ENCODE assay signal across 10 cellular contexts in genomic region chr12:57839996-57840395, GRCh38.
DNase-seq lines count a peak whose midpoint lies in the region; ATAC-seq lines count a peak whose summit lies in the region.
"Had no signal": no experiment of that assay in that cellular context is flagged by ENCODE, and none has a peak within 500 bp of the region (broad histone marks: within the 10 kb centered on the region; RNA-seq: fewer than 3 reads in every experiment).

No MANE protein-coding gene starts in this region.

- no peak overlapping the region for H3K27ac ChIP-seq in duodenal mucosa (ENCODE audit: low read depth, low read length)
- H3K27ac ChIP-seq in rectal smooth muscle tissue (ENCODE audit: low read depth, low read length) = peak overlapping the region; percentile 4
- H3K27ac ChIP-seq: SJSA1 had no signal

- peak overlapping the region; percentile 9 to 12 for H3K4me3 ChIP-seq in duodenal mucosa (ENCODE audit: low read depth in 1 of 2, low read length in 2 of 2)
- H3K4me3 ChIP-seq in rectal smooth muscle tissue (ENCODE audit: low read length) = peak overlapping the region; percentile 17
- H3K4me3 ChIP-seq: SJSA1 had no signal

- H3K9me3 ChIP-seq in duodenal mucosa (ENCODE audit: control insufficient read depth in 1 of 2, low read length in 2 of 2) = no peaks in the 10 kb centered on the region
- H3K9me3 ChIP-seq: SJSA1 had no signal

- ATAC-seq in HG02759 (IDR thresholded peaks at IDR 0.05; ENCODE audit: unreplicated experiment) = no peak

- H3K36me3 ChIP-seq in duodenal mucosa (ENCODE audit: control insufficient read depth in 1 of 2, insufficient read depth in 2 of 2, low read length in 2 of 2) (no peaks in the 10 kb centered on the region), rectal smooth muscle tissue (ENCODE audit: control insufficient read depth, insufficient read depth, low read length) (no peaks in the 10 kb centered on the region)

- no peaks in the 10 kb centered on the region for H3K27me3 ChIP-seq in duodenal mucosa (ENCODE audit: control insufficient read depth in 1 of 2, insufficient read depth in 2 of 2, low read length in 2 of 2)
- H3K27me3 ChIP-seq in rectal smooth muscle tissue (ENCODE audit: control insufficient read depth, insufficient read depth, low read length) = no peaks in the 10 kb centered on the region
- H3K27me3 ChIP-seq: SJSA1 had no signal

- DNase-seq in COR-L47 (lab: John Stamatoyannopoulos, UW) = peak; percentile 56
- DNase-seq in NCI-H2171 (lab: John Stamatoyannopoulos, UW) = peak; percentile 20
- no peak for DNase-seq in NK-92 treated with Interleukin-12 subunit alpha and Interleukin-12 subunit beta, amount 100 ng/mL, for 24 hours (lab: John Stamatoyannopoulos, UW)
- DNase-seq in T-helper 2 cell = no peak
- no peak for DNase-seq in OCI-M2 (lab: John Stamatoyannopoulos, UW; ENCODE audit: unreplicated experiment)
- DNase-seq: GF-D8 had no signal

- H3K9ac ChIP-seq in duodenal mucosa (ENCODE audit: low read depth in 1 of 2, low read length in 2 of 2) (peak overlapping the region in 1 of 2 donors; percentile 21), rectal smooth muscle tissue (ENCODE audit: low read length) (no peak overlapping the region)

- H3K4me1 ChIP-seq in duodenal mucosa (ENCODE audit: control insufficient read depth in 1 of 2, insufficient read depth in 2 of 2, low read length in 2 of 2) (peaks cover 86 to 94% of the 10 kb centered on the region in 2 donors), rectal smooth muscle tissue (ENCODE audit: control insufficient read depth, insufficient read depth, low read length) (peaks cover 75% of the 10 kb centered on the region)

Comparison
In these comparisons a context has a peak if more than half of its experiments do, and no peak if none do; other contexts are left out.
1. DNase-seq: peak in COR-L47 (single experiment) and NCI-H2171 (single experiment); none in NK-92 treated with Interleukin-12 subunit alpha and Interleukin-12 subunit beta, amount 100 ng/mL, for 24 hours (single experiment), T-helper 2 cell (0 of 5) and OCI-M2 (single experiment).